ENCODE assay signal across 8 cellular contexts in genomic region chr12:104669057-104669770, GRCh38.
A peak's percentile ranks its signal among the peaks of the same experiment; 100 is the strongest.
DNase-seq lines count a peak whose midpoint lies in the region; ATAC-seq and TF ChIP-seq lines count a peak whose summit lies in the region.

No MANE protein-coding gene starts in this region.

- H3K9ac ChIP-seq in SK-N-SH (no peak overlapping the region), adipocyte (ENCODE audit: low read length) (peak overlapping the region; percentile 12)

- TF ChIP-seq POLR2A in lower leg skin (IDR thresholded peaks at IDR 0.05): no peak

- H2AFZ ChIP-seq in SK-N-SH (ENCODE audit: low read depth): no peak overlapping the region
- no peak overlapping the region for H2AFZ ChIP-seq in hepatocyte

- CTCF ChIA-PET in SK-N-SH (lab: Yijun Ruan, JAX): interaction anchor here (0.5 to 9.5 kb wide), 11 partner anchors 10 to 384 kb away, joined by 3 to 66 read pairs (median 3); partner anchors contain the start of gene CHST11

- ATAC-seq in SK-N-SH treated with all-trans-retinoic acid at 6 μM for 48 hours (no peak; the same call in 2 of the 3 replicates), HG03439 (IDR thresholded peaks at IDR 0.05; ENCODE audit: unreplicated experiment) (no peak)
- ATAC-seq in stimulated activated naive CD8-positive, alpha-beta T cell treated with anti-CD3 and anti-CD28 coated beads, Interleukin-15, Interleukin-2, amounts not matched to agents 100 U/mL and 50 U/mL, for 24 hours: no peak

- H3F3A ChIP-seq in SK-N-SH (replicated peaks; ENCODE audit: insufficient read depth): peaks cover 16% of the 10 kb centered on the region

- H3K4me1 ChIP-seq in SK-N-SH (ENCODE audit: control insufficient read depth in 1 of 2, insufficient read depth in 2 of 2, low read depth in 1 of 2, low read length in 1 of 2): peaks cover 25 to 63% of the 10 kb centered on the region in 2 experiments
- H3K4me1 ChIP-seq in adipocyte (ENCODE audit: control insufficient read depth, insufficient read depth, low read length): peaks cover 75% of the 10 kb centered on the region
- peaks cover 52% of the 10 kb centered on the region for H3K4me1 ChIP-seq in hepatocyte (ENCODE audit: insufficient read depth)

- peak; percentile 71 for DNase-seq in SK-N-SH
- DNase-seq in adipocyte (ENCODE audit: low read depth): peak; percentile 41
- peak; percentile 75 for DNase-seq in hepatocyte (ENCODE audit: low spot score)
- peak; percentile 27 for DNase-seq in stimulated activated naive CD8-positive, alpha-beta T cell treated with anti-CD3 and anti-CD28 coated beads, Interleukin-15, Interleukin-2, amounts not matched to agents 100 U/mL and 50 U/mL, for 24 hours
- no peak for DNase-seq in ecto neural progenitor cell (ENCODE audit: low spot score)
- DNase-seq in lower leg skin (ENCODE audit: low spot score in 2 of 2): no peak

- TF ChIP-seq CTCF in SK-N-SH (IDR thresholded peaks at IDR 0.05) (peak; percentile 30; the same call in 1 of the 2 replicates), hepatocyte (IDR thresholded peaks at IDR 0.05; ENCODE audit: poor library complexity) (peak; percentile 19), lower leg skin (IDR thresholded peaks at IDR 0.05) (no peak)

- H3K9me3 ChIP-seq in SK-N-SH (no peaks in the 10 kb centered on the region), adipocyte (ENCODE audit: control insufficient read depth, low read length) (no peaks in the 10 kb centered on the region), hepatocyte (ENCODE audit: low read depth) (no peaks in the 10 kb centered on the region)

- intact Hi-C loops in lower leg skin (cut with DNase I; ENCODE audit: low total_unique reads): no loop called here

- H3K4me2 ChIP-seq in SK-N-SH (no peak overlapping the region), hepatocyte (peak overlapping the region; percentile 67)

- H3K27me3 ChIP-seq in SK-N-SH (ENCODE audit: insufficient read depth) (no peaks in the 10 kb centered on the region), adipocyte (replicated peaks; ENCODE audit: control insufficient read depth, insufficient read depth, low read length) (no peaks in the 10 kb centered on the region), hepatocyte (no peaks in the 10 kb centered on the region)

- 60% methylated on average over 18 of the region's 20 CpGs for WGBS in SK-N-SH (ENCODE audit: low lambda C conversion rate)
- 35% methylated on average over 20 of the region's 20 CpGs for WGBS in hepatocyte (ENCODE audit: low lambda C conversion rate, missing lambda C conversion rate)
- WGBS in lower leg skin, 2 donors: 29 to 30% methylated on average over 20 of the region's 20 CpGs

- H3K27ac ChIP-seq in SK-N-SH (ENCODE audit: low read depth in 2 of 2, low read length in 1 of 2) (peak overlapping the region in 1 of 2 experiments; percentile 88; a peak in 2 of 4 replicates), hepatocyte (peak overlapping the region; percentile 77)

- POLR2A ChIA-PET in SK-N-SH (lab: Yijun Ruan, JAX): interaction anchor here (0.6 to 1.8 kb wide), 2 partner anchors 143 to 287 kb away, joined by 4 to 5 read pairs; no protein-coding TSS in a partner anchor

- H3K36me3 ChIP-seq in SK-N-SH (replicated peaks in 1 of 2; ENCODE audit: control insufficient read depth in 1 of 2, insufficient read depth in 2 of 2, low read length in 1 of 2) (no peaks in the 10 kb centered on the region), adipocyte (ENCODE audit: control insufficient read depth, insufficient read depth, low read length, severe bottlenecking) (no peaks in the 10 kb centered on the region), hepatocyte (replicated peaks; ENCODE audit: insufficient read depth, low read depth) (no peaks in the 10 kb centered on the region)

- no peak for TF ChIP-seq EP300 in SK-N-SH (IDR thresholded peaks at IDR 0.05; ENCODE audit: borderline replicate concordance in 1 of 2, low read depth in 1 of 2, low read length in 1 of 2)

- H3K79me2 ChIP-seq in SK-N-SH (ENCODE audit: insufficient read depth): no peaks in the 10 kb centered on the region
- H3K79me2 ChIP-seq in hepatocyte: no peaks in the 10 kb centered on the region

- no peaks in the 10 kb centered on the region for H4K20me1 ChIP-seq in SK-N-SH (ENCODE audit: insufficient read depth)
- no peaks in the 10 kb centered on the region for H4K20me1 ChIP-seq in hepatocyte (ENCODE audit: insufficient read depth, poor library complexity, severe bottlenecking)

- H3K4me3 ChIP-seq in SK-N-SH (ENCODE audit: low read depth in 2 of 2, low read length in 1 of 2) (no peak overlapping the region), adipocyte (ENCODE audit: low read length) (no peak overlapping the region), hepatocyte (no peak overlapping the region), lower leg skin (ENCODE audit: low read depth, poor library complexity, severe bottlenecking) (no peak overlapping the region)

- no peaks in the 10 kb centered on the region for H3K9me2 ChIP-seq in SK-N-SH
- H3K9me2 ChIP-seq in hepatocyte (replicated peaks; ENCODE audit: insufficient read depth): no peaks in the 10 kb centered on the region

- peak; percentile 63 for TF ChIP-seq RAD21 in SK-N-SH (IDR thresholded peaks at IDR 0.05; ENCODE audit: low read length)

TF ChIP-seq in SK-N-SH, 30 proteins besides CTCF, POLR2A, EP300 and RAD21:
- TF ChIP-seq FOXJ3 (CRISPR knock-in tag; IDR thresholded peaks at IDR 0.05) (0 out of 2 replicates have a peak, but pooled peaks have one; percentile 21), ZBTB33 (IDR thresholded peaks at IDR 0.05; ENCODE audit: borderline replicate concordance, low read depth) (no peak), MXI1 (IDR thresholded peaks at IDR 0.05; ENCODE audit: low read depth, low read length) (no peak), SMC3 (IDR thresholded peaks at IDR 0.05; ENCODE audit: low read depth, low read length) (peak; percentile 26; the same call in 1 of the 2 replicates)

TF ChIP-seq in SK-N-SH treated with all-trans-retinoic acid at 6 μM for 48 hours, 23 proteins besides CTCF, POLR2A, EP300 and RAD21:
- no peak for TF ChIP-seq CREB5 (CRISPR knock-in tag; IDR thresholded peaks at IDR 0.05; ENCODE audit: low read depth)
- TF ChIP-seq POU6F1 (CRISPR knock-in tag; IDR thresholded peaks at IDR 0.05; ENCODE audit: borderline replicate concordance, low read depth): no peak
- no peak for TF ChIP-seq SNAI2 (CRISPR knock-in tag; IDR thresholded peaks at IDR 0.05)
- TF ChIP-seq ZNF8 (CRISPR knock-in tag; IDR thresholded peaks at IDR 0.05): no peak
- no peak for TF ChIP-seq PPARA (CRISPR knock-in tag; IDR thresholded peaks at IDR 0.05; ENCODE audit: borderline replicate concordance)
- no peak for TF ChIP-seq RARB (CRISPR knock-in tag; IDR thresholded peaks at IDR 0.05)
- no peak for TF ChIP-seq CSRNP3 (CRISPR knock-in tag; IDR thresholded peaks at IDR 0.05)

Comparison
In these comparisons a context has a peak if more than half of its experiments do, and no peak if none do; other contexts are left out.
1. DNase-seq: peak in SK-N-SH (single experiment), adipocyte (single experiment), hepatocyte (single experiment) and stimulated activated naive CD8-positive, alpha-beta T cell treated with anti-CD3 and anti-CD28 coated beads, Interleukin-15, Interleukin-2, amounts not matched to agents 100 U/mL and 50 U/mL, for 24 hours (single experiment); none in ecto neural progenitor cell (single experiment) and lower leg skin (0 of 2).
2. CTCF ChIP-seq: peak in SK-N-SH (single experiment) and hepatocyte (single experiment); none in lower leg skin (0 of 3).